ENCODE assay signal across 1 cellular context in the genomic region with DNA sequence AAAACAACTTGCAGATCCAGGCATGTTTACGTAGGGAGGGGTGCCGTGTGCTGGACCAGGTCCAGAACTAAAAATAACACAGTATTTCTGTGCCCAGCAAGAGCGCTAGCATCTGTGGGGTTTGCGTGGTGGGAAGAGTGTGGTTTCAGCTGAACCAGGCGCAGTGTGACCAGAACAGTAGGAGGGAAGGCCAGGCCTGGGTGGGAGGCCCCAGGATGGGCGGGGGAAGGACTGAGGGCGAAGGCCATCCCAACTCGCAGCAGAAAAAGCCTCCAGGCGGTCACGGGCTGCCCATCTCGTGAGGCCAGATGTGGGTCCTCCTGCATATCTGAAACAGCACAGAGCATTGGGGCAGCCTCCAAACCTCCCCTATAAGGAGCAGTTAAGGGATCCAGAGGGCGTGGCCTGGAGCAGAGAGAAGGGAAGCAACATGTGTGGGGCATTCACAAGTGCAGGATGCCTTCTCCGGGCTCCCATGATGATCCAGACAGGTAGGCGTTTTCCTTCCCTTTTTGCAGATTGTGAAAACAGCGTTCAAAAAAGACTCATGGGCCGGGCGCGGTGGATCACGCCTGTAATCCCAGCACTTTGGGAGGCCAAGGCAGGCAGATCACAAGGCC.
TF ChIP-seq lines count a peak whose summit lies in the region.

No MANE protein-coding gene starts in this region.

TF ChIP-seq in HepG2, 621 proteins besides CTCF, POLR2A, EP300 and RAD21 (continued from another document and continues in another):
- TF ChIP-seq, protein P1, sequence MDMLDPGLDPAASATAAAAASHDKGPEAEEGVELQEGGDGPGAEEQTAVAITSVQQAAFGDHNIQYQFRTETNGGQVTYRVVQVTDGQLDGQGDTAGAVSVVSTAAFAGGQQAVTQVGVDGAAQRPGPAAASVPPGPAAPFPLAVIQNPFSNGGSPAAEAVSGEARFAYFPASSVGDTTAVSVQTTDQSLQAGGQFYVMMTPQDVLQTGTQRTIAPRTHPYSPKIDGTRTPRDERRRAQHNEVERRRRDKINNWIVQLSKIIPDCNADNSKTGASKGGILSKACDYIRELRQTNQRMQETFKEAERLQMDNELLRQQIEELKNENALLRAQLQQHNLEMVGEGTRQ (IDR thresholded peaks at IDR 0.05; ENCODE audit: low read depth, low read length), result no peak
- TF ChIP-seq, protein P1 (CRISPR knock-in tag; IDR thresholded peaks at IDR 0.05; ENCODE audit: borderline replicate concordance), result no peak
- TF ChIP-seq ZC3H13 (CRISPR knock-in tag; IDR thresholded peaks at IDR 0.05) (no peak), ZNF136 (CRISPR knock-in tag; IDR thresholded peaks at IDR 0.05; ENCODE audit: low read depth) (no peak), HNF4A (CRISPR knock-in tag; IDR thresholded peaks at IDR 0.05) (peak; percentile 62), PHB2 (IDR thresholded peaks at IDR 0.05; ENCODE audit: partially characterized antibody) (no peak), HNRNPL (IDR thresholded peaks at IDR 0.05; ENCODE audit: low read depth, low read length) (no peak), ZFP90 (CRISPR knock-in tag; IDR thresholded peaks at IDR 0.05; ENCODE audit: borderline replicate concordance) (no peak), ELF3 (CRISPR knock-in tag; IDR thresholded peaks at IDR 0.05) (0 out of 2 replicates have a peak, but pooled peaks have one; percentile 14), ZNF879 (CRISPR knock-in tag; IDR thresholded peaks at IDR 0.05) (0 out of 2 replicates have a peak, but pooled peaks have one; percentile 50), RAD51 (IDR thresholded peaks at IDR 0.05; ENCODE audit: borderline replicate concordance) (no peak), SCMH1 (CRISPR knock-in tag; IDR thresholded peaks at IDR 0.05; ENCODE audit: borderline replicate concordance) (no peak), KLF9 (CRISPR knock-in tag; IDR thresholded peaks at IDR 0.05; ENCODE audit: low read depth) (no peak), FOXK1 (CRISPR knock-in tag; IDR thresholded peaks at IDR 0.05; ENCODE audit: borderline replicate concordance, low read depth) (no peak), SP2 (CRISPR knock-in tag; IDR thresholded peaks at IDR 0.05) (0 out of 2 replicates have a peak, but pooled peaks have one; percentile 38), ZNF335 (CRISPR knock-in tag; IDR thresholded peaks at IDR 0.05) (no peak), GABPB1 (CRISPR knock-in tag; IDR thresholded peaks at IDR 0.05) (no peak), RFX3 (CRISPR knock-in tag; IDR thresholded peaks at IDR 0.05) (no peak), PRPF4 (IDR thresholded peaks at IDR 0.05; ENCODE audit: low read depth, low read length, poor library complexity, severe bottlenecking) (no peak), ZFP36L2 (CRISPR knock-in tag; IDR thresholded peaks at IDR 0.05) (no peak), SP1 (IDR thresholded peaks at IDR 0.05) (no peak), SP1 (CRISPR knock-in tag; IDR thresholded peaks at IDR 0.05) (no peak), ZNF660 (CRISPR knock-in tag; IDR thresholded peaks at IDR 0.05; ENCODE audit: borderline replicate concordance, low read depth) (no peak; the same call in 1 of the 2 replicates), ESRRA (CRISPR knock-in tag; IDR thresholded peaks at IDR 0.05; ENCODE audit: low read depth) (0 out of 2 replicates have a peak, but pooled peaks have one; percentile 11), JUND (CRISPR knock-in tag; IDR thresholded peaks at IDR 0.05) (peak; percentile 25; the same call in 1 of the 2 replicates), BORCS8-MEF2B (CRISPR knock-in tag; IDR thresholded peaks at IDR 0.05) (no peak)
- TF ChIP-seq, protein P2, sequence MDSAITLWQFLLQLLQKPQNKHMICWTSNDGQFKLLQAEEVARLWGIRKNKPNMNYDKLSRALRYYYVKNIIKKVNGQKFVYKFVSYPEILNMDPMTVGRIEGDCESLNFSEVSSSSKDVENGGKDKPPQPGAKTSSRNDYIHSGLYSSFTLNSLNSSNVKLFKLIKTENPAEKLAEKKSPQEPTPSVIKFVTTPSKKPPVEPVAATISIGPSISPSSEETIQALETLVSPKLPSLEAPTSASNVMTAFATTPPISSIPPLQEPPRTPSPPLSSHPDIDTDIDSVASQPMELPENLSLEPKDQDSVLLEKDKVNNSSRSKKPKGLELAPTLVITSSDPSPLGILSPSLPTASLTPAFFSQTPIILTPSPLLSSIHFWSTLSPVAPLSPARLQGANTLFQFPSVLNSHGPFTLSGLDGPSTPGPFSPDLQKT (CRISPR knock-in tag; IDR thresholded peaks at IDR 0.05; ENCODE audit: borderline replicate concordance), result no peak
- TF ChIP-seq, protein P3, sequence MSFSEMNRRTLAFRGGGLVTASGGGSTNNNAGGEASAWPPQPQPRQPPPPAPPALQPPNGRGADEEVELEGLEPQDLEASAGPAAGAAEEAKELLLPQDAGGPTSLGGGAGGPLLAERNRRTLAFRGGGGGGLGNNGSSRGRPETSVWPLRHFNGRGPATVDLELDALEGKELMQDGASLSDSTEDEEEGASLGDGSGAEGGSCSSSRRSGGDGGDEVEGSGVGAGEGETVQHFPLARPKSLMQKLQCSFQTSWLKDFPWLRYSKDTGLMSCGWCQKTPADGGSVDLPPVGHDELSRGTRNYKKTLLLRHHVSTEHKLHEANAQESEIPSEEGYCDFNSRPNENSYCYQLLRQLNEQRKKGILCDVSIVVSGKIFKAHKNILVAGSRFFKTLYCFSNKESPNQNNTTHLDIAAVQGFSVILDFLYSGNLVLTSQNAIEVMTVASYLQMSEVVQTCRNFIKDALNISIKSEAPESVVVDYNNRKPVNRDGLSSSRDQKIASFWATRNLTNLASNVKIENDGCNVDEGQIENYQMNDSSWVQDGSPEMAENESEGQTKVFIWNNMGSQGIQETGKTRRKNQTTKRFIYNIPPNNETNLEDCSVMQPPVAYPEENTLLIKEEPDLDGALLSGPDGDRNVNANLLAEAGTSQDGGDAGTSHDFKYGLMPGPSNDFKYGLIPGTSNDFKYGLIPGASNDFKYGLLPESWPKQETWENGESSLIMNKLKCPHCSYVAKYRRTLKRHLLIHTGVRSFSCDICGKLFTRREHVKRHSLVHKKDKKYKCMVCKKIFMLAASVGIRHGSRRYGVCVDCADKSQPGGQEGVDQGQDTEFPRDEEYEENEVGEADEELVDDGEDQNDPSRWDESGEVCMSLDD (CRISPR knock-in tag; IDR thresholded peaks at IDR 0.05; ENCODE audit: borderline replicate concordance), result 0 out of 2 replicates have a peak, but pooled peaks have one; percentile 43
- TF ChIP-seq, protein P4, sequence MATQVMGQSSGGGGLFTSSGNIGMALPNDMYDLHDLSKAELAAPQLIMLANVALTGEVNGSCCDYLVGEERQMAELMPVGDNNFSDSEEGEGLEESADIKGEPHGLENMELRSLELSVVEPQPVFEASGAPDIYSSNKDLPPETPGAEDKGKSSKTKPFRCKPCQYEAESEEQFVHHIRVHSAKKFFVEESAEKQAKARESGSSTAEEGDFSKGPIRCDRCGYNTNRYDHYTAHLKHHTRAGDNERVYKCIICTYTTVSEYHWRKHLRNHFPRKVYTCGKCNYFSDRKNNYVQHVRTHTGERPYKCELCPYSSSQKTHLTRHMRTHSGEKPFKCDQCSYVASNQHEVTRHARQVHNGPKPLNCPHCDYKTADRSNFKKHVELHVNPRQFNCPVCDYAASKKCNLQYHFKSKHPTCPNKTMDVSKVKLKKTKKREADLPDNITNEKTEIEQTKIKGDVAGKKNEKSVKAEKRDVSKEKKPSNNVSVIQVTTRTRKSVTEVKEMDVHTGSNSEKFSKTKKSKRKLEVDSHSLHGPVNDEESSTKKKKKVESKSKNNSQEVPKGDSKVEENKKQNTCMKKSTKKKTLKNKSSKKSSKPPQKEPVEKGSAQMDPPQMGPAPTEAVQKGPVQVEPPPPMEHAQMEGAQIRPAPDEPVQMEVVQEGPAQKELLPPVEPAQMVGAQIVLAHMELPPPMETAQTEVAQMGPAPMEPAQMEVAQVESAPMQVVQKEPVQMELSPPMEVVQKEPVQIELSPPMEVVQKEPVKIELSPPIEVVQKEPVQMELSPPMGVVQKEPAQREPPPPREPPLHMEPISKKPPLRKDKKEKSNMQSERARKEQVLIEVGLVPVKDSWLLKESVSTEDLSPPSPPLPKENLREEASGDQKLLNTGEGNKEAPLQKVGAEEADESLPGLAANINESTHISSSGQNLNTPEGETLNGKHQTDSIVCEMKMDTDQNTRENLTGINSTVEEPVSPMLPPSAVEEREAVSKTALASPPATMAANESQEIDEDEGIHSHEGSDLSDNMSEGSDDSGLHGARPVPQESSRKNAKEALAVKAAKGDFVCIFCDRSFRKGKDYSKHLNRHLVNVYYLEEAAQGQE (IDR thresholded peaks at IDR 0.05; ENCODE audit: borderline replicate concordance in 1 of 2, low read depth in 1 of 2, low read length in 2 of 2), result no peak
- TF ChIP-seq, protein P5, sequence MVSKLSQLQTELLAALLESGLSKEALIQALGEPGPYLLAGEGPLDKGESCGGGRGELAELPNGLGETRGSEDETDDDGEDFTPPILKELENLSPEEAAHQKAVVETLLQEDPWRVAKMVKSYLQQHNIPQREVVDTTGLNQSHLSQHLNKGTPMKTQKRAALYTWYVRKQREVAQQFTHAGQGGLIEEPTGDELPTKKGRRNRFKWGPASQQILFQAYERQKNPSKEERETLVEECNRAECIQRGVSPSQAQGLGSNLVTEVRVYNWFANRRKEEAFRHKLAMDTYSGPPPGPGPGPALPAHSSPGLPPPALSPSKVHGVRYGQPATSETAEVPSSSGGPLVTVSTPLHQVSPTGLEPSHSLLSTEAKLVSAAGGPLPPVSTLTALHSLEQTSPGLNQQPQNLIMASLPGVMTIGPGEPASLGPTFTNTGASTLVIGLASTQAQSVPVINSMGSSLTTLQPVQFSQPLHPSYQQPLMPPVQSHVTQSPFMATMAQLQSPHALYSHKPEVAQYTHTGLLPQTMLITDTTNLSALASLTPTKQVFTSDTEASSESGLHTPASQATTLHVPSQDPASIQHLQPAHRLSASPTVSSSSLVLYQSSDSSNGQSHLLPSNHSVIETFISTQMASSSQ (IDR thresholded peaks at IDR 0.05; ENCODE audit: low read depth), result no peak; the same call in 1 of the 2 replicates
- TF ChIP-seq, protein P5 (CRISPR knock-in tag; IDR thresholded peaks at IDR 0.05; ENCODE audit: borderline replicate concordance), result no peak
- TF ChIP-seq, protein P6, sequence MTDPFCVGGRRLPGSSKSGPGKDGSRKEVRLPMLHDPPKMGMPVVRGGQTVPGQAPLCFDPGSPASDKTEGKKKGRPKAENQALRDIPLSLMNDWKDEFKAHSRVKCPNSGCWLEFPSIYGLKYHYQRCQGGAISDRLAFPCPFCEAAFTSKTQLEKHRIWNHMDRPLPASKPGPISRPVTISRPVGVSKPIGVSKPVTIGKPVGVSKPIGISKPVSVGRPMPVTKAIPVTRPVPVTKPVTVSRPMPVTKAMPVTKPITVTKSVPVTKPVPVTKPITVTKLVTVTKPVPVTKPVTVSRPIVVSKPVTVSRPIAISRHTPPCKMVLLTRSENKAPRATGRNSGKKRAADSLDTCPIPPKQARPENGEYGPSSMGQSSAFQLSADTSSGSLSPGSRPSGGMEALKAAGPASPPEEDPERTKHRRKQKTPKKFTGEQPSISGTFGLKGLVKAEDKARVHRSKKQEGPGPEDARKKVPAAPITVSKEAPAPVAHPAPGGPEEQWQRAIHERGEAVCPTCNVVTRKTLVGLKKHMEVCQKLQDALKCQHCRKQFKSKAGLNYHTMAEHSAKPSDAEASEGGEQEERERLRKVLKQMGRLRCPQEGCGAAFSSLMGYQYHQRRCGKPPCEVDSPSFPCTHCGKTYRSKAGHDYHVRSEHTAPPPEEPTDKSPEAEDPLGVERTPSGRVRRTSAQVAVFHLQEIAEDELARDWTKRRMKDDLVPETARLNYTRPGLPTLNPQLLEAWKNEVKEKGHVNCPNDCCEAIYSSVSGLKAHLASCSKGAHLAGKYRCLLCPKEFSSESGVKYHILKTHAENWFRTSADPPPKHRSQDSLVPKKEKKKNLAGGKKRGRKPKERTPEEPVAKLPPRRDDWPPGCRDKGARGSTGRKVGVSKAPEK (CRISPR knock-in tag; IDR thresholded peaks at IDR 0.05; ENCODE audit: borderline replicate concordance), result no peak
- TF ChIP-seq, protein P7, sequence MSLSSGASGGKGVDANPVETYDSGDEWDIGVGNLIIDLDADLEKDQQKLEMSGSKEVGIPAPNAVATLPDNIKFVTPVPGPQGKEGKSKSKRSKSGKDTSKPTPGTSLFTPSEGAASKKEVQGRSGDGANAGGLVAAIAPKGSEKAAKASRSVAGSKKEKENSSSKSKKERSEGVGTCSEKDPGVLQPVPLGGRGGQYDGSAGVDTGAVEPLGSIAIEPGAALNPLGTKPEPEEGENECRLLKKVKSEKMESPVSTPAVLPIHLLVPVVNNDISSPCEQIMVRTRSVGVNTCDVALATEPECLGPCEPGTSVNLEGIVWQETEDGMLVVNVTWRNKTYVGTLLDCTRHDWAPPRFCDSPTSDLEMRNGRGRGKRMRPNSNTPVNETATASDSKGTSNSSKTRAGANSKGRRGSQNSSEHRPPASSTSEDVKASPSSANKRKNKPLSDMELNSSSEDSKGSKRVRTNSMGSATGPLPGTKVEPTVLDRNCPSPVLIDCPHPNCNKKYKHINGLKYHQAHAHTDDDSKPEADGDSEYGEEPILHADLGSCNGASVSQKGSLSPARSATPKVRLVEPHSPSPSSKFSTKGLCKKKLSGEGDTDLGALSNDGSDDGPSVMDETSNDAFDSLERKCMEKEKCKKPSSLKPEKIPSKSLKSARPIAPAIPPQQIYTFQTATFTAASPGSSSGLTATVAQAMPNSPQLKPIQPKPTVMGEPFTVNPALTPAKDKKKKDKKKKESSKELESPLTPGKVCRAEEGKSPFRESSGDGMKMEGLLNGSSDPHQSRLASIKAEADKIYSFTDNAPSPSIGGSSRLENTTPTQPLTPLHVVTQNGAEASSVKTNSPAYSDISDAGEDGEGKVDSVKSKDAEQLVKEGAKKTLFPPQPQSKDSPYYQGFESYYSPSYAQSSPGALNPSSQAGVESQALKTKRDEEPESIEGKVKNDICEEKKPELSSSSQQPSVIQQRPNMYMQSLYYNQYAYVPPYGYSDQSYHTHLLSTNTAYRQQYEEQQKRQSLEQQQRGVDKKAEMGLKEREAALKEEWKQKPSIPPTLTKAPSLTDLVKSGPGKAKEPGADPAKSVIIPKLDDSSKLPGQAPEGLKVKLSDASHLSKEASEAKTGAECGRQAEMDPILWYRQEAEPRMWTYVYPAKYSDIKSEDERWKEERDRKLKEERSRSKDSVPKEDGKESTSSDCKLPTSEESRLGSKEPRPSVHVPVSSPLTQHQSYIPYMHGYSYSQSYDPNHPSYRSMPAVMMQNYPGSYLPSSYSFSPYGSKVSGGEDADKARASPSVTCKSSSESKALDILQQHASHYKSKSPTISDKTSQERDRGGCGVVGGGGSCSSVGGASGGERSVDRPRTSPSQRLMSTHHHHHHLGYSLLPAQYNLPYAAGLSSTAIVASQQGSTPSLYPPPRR (CRISPR knock-in tag; IDR thresholded peaks at IDR 0.05; ENCODE audit: borderline replicate concordance), result no peak
